13 cellular contexts compared by ENCODE assay signal in genomic region chr11:78190374-78190773, GRCh38. TPM values are rescaled to one million over a fixed set of nuclear protein-coding genes. Genes with fewer than 3 reads are reported as not detected.
DNase-seq lines count a peak whose midpoint lies in the region; ATAC-seq, FAIRE-seq and TF ChIP-seq lines count a peak whose summit lies in the region.
"Had no signal": no experiment of that assay in that cellular context is flagged by ENCODE, and none has a peak within 500 bp of the region (broad histone marks: within the 10 kb centered on the region; RNA-seq: fewer than 3 reads in every experiment).

No MANE protein-coding gene starts in this region.

- H2AFZ ChIP-seq in GM12878 (ENCODE audit: control insufficient read depth, low read depth, low read length): no peak overlapping the region

- intact Hi-C loops in GM12878 (cut with micrococcal nuclease; ENCODE audit: unreplicated experiment): no loop called here

- TF ChIP-seq CTCF in AG04449 (IDR thresholded peaks at IDR 0.05; ENCODE audit: insufficient read depth, low read length, missing control alignments) (no peak), GM12865 (IDR thresholded peaks at IDR 0.05; ENCODE audit: insufficient read depth, low read depth, low read length, missing control alignments) (no peak), GM12878 (IDR thresholded peaks at IDR 0.05 in 2 of 3, conservative IDR thresholded peaks at IDR 0.05 in 1 of 3; ENCODE audit: control insufficient read depth in 2 of 3, extremely low read depth in 1 of 3, insufficient read depth in 1 of 3, low read depth in 3 of 3, low read length in 3 of 3) (no peak), nephron progenitor cell (IDR thresholded peaks at IDR 0.05) (no peak)

- no peaks in the 10 kb centered on the region for H3K27me3 ChIP-seq in GM12878 (replicated peaks in 1 of 2; ENCODE audit: control insufficient read depth in 2 of 2, insufficient read depth in 2 of 2, low read length in 1 of 2)
- H3K27me3 ChIP-seq: MG63 had no signal

- 28% methylated on average over 3 of the region's 3 CpGs for WGBS in GM12878 (ENCODE audit: insufficient coverage, insufficient replicate concordance, low lambda C conversion rate, missing lambda C conversion rate)

- no peak for TF ChIP-seq POLR2A in GM12878 (IDR thresholded peaks at IDR 0.05; ENCODE audit: low read depth, low read length)
- no peak for TF ChIP-seq POLR2A in erythroblast (IDR thresholded peaks at IDR 0.05; ENCODE audit: low read length)

- SMC1A ChIA-PET in GM12878 (lab: Charles Lee; ENCODE audit: uncharacterized antibody, unreplicated experiment): interaction anchor here (0.6 to 2.6 kb wide), 3 partner anchors 51 to 401 kb away, joined by 3 to 20 read pairs (median 3); partner anchors contain the start of gene ALG8

- H3K4me1 Mint-ChIP-seq in nephron progenitor cell: peaks cover 65% of the 10 kb centered on the region

- H3K79me2 ChIP-seq in GM12878 (ENCODE audit: control insufficient read depth, insufficient read depth, low read length): no peaks in the 10 kb centered on the region

- peaks cover 11% of the 10 kb centered on the region for H3K27me3 Mint-ChIP-seq in nephron progenitor cell (ENCODE audit: low read depth, poor library complexity)

- no peak overlapping the region for H3K27ac Mint-ChIP-seq in nephron progenitor cell

- peak; percentile 27 for FAIRE-seq in GM12878 (lab: Jason Lieb, UNC)
- FAIRE-seq: H1 had no signal

- RAD21 ChIA-PET in GM12878 (lab: Charles Lee; ENCODE audit: unreplicated experiment): interaction anchor here (1.3 kb wide), 1 partner anchor 49 kb away, joined by 3 read pairs; no protein-coding TSS in a partner anchor

- no peak for TF ChIP-seq RAD21 in GM12878 (IDR thresholded peaks at IDR 0.05; ENCODE audit: insufficient read depth, low read depth, low read length)

- BruUV-seq in GM12878 (replicated peaks; lab: Mats Ljungman, UMichigan): no TSS peak

- no peak overlapping the region for H3K27ac ChIP-seq in GM12878 (ENCODE audit: control insufficient read depth, insufficient read depth)

- H3K36me3 Mint-ChIP-seq in nephron progenitor cell (ENCODE audit: low read depth): no peaks in the 10 kb centered on the region

- no peak overlapping the region; the same call in 1 of the 2 replicates for H3K4me2 ChIP-seq in GM12878 (ENCODE audit: control insufficient read depth, insufficient read depth)

- POLR2A ChIA-PET in AG04449 (lab: Yijun Ruan, JAX): no interaction called here
- POLR2A ChIA-PET in GM12878 (lab: Charles Lee): interaction anchor here (1.2 kb wide), 1 partner anchor 33 kb away, joined by 3 read pairs; no protein-coding TSS in a partner anchor

- no peaks in the 10 kb centered on the region for H3K9me3 Mint-ChIP-seq in nephron progenitor cell

- 0 out of 4 replicates have a peak, but pooled peaks of 1 of the 2 experiments have one; percentile 12 for TF ChIP-seq EP300 in GM12878 (IDR thresholded peaks at IDR 0.05; ENCODE audit: borderline replicate concordance in 1 of 2, control insufficient read depth in 1 of 2, low read depth in 2 of 2, low read length in 2 of 2)

- H3K4me3 Mint-ChIP-seq in nephron progenitor cell: peak overlapping the region; percentile 95

- no peak for ATAC-seq in GM12878
- no peak for ATAC-seq in HG02759 (IDR thresholded peaks at IDR 0.05; ENCODE audit: unreplicated experiment)
- ATAC-seq in GM21381 (IDR thresholded peaks at IDR 0.05; ENCODE audit: unreplicated experiment): no peak

- H3K9ac ChIP-seq in GM12878 (ENCODE audit: control insufficient read depth, insufficient read depth, low read length): no peak overlapping the region

- CTCF ChIA-PET in AG04449 (lab: Yijun Ruan, JAX): interaction anchor here (4.2 kb wide), 1 partner anchor 374 kb away, joined by 19 read pairs; no protein-coding TSS in a partner anchor
- CTCF ChIA-PET in GM12878 (lab: Yijun Ruan, JAX): interaction anchor here (2.8 to 3.2 kb wide), 2 partner anchors 37 to 374 kb away, joined by 10 to 13 read pairs; no protein-coding TSS in a partner anchor

- no peaks in the 10 kb centered on the region for H3K9me3 ChIP-seq in GM12878 (replicated peaks; ENCODE audit: control insufficient read depth, insufficient read depth, low read length)
- H3K9me3 ChIP-seq: MG63 had no signal

- in situ Hi-C loops in GM12878 (cut with MboI) (no loop called here), KBM-7 (cut with MboI; ENCODE audit: low pct_unique_long_range_greater_than_20kb, low sequenced_read_pairs) (no loop called here)

- H3K4me3 ChIP-seq in AG04449 (ENCODE audit: low read depth, low read length): peak overlapping the region; percentile 96
- no peak overlapping the region for H3K4me3 ChIP-seq in GM12865 (ENCODE audit: low read depth, low read length)
- H3K4me3 ChIP-seq in GM12878: no peak overlapping the region; the same call in 1 of the 2 replicates

- peaks cover 14% of the 10 kb centered on the region for H3K4me1 ChIP-seq in GM12878 (ENCODE audit: control insufficient read depth, insufficient read depth, low read length)

- H3K36me3 ChIP-seq in GM12878 (ENCODE audit: control insufficient read depth in 2 of 2, insufficient read depth in 2 of 2, low read length in 1 of 2): no peaks in the 10 kb centered on the region
- H3K36me3 ChIP-seq: MG63 had no signal

- no peak for DNase-seq in AG04449 (ENCODE audit: low read depth, low spot score)
- peak; percentile 24 for DNase-seq in GM12865 (ENCODE audit: low read depth)
- DNase-seq in GM12878 (ENCODE audit: low read depth, low spot score): peak; percentile 19
- no peak for DNase-seq in nephron progenitor cell
- no peak for DNase-seq in erythroblast (lab: John Stamatoyannopoulos, UW)
- DNase-seq in KBM-7: no peak
- DNase-seq: activated CD8-positive, alpha-beta memory T cell treated with anti-CD3 and anti-CD28 coated beads, Interleukin-2, amount 50 U/mL, for 48 hours; DMS153; MG63; NCI-H526 treated with DMSO at 0.1 percent for 48 hours had no signal

- no peaks in the 10 kb centered on the region for H4K20me1 ChIP-seq in GM12878 (ENCODE audit: control insufficient read depth, insufficient read depth)

TF ChIP-seq in GM12878, 131 proteins besides CTCF, POLR2A, EP300 and RAD21 (continues in another document):
- TF ChIP-seq DPF2 (IDR thresholded peaks at IDR 0.05): no peak
- no peak for TF ChIP-seq RCOR1 (conservative IDR thresholded peaks at IDR 0.05; ENCODE audit: low read depth, low read length)
- TF ChIP-seq RB1 (IDR thresholded peaks at IDR 0.05; ENCODE audit: borderline replicate concordance): no peak
- TF ChIP-seq RUNX3 (IDR thresholded peaks at IDR 0.05; ENCODE audit: low read length): peak; percentile 78

RNA-seq across cellular contexts. Expression of gene USP35, which starts 1.7 kb away (rescaled TPM):
- total RNA-seq in GM12878 (2013; cell fraction: nucleolus; rRNA removed): 13.2 and 14.3 TPM in 2 replicates
- total RNA-seq in GM12878 (2014; rRNA removed) (2.9 and 3.9 TPM in 2 replicates), GM12878 (2014; rRNA removed; fragmentation: Illumina TruSeq; extraction: Trizol) (2.3 and 3.1 TPM in 2 replicates), GM12878 (2021) (5.6 and 6.4 TPM in 2 replicates)
- polyA plus RNA-seq in GM12878 (2011; ENCODE audit: low read depth): 1.1 TPM
- polyA plus RNA-seq in GM12878 (2011; rRNA removed) (2.7 and 3.4 TPM in 2 replicates), GM12878 (2014; fragmentation: Illumina TruSeq; extraction: Trizol) (1.7 and 2.5 TPM in 2 replicates), GM12878 (2014; fragmentation: Nextera tagmentation; extraction: Ambion mirVana) (under 1 TPM in 1 of 2 experiments, not detected in 1; 0.13 TPM), GM12878 (2014; rRNA removed) (5.3 and 5.5 TPM in 2 replicates), GM12878 (2016; fragmentation: Nextera tagmentation; extraction: Ambion mirVana) (under 1 TPM; 0.28 to 0.68 TPM)
- 3.2 and 4.3 TPM in 2 replicates for polyA plus RNA-seq in GM12878 (2011; cell fraction: cytosol; rRNA removed)
- polyA plus RNA-seq in GM12878 (2011; cell fraction: nucleus; rRNA removed): 22.1 and 22.4 TPM in 2 replicates
- 3.2 and 3.4 TPM in 2 replicates for polyA plus RNA-seq in GM12878 (2012)
- polyA minus RNA-seq in GM12878 (2011; rRNA and poly(A)+ RNA removed): 2.0 and 2.2 TPM in 2 replicates
- 0.80 and 1.1 TPM in 2 replicates for polyA minus RNA-seq in GM12878 (2011; cell fraction: cytosol; rRNA and poly(A)+ RNA removed)
- polyA minus RNA-seq in GM12878 (2011; cell fraction: nucleus; rRNA and poly(A)+ RNA removed): 3.5 and 6.5 TPM in 2 replicates

RNA-seq across cellular contexts. Expression of gene KCTD21, which starts 1.9 kb away (rescaled TPM):
- total RNA-seq in GM12878 (2013; cell fraction: nucleolus; rRNA removed): 4.5 and 4.6 TPM in 2 replicates
- total RNA-seq in GM12878 (2014; rRNA removed) (3.4 and 3.5 TPM in 2 replicates), GM12878 (2014; rRNA removed; fragmentation: Illumina TruSeq; extraction: Trizol) (3.8 and 4.1 TPM in 2 replicates), GM12878 (2021) (4.5 and 4.6 TPM in 2 replicates)
- 3.0 TPM for polyA plus RNA-seq in GM12878 (2011; ENCODE audit: low read depth)
- polyA plus RNA-seq in GM12878 (2011; rRNA removed) (4.4 and 4.8 TPM in 2 replicates), GM12878 (2014; fragmentation: Illumina TruSeq; extraction: Trizol) (4.7 and 5.4 TPM in 2 replicates), GM12878 (2014; fragmentation: Nextera tagmentation; extraction: Ambion mirVana) (under 1 TPM; 0.63 to 0.73 TPM), GM12878 (2014; rRNA removed) (4.3 and 4.5 TPM in 2 replicates), GM12878 (2016; fragmentation: Nextera tagmentation; extraction: Ambion mirVana) (1 to 10 TPM; 2.1 to 2.9 TPM)
- polyA plus RNA-seq in GM12878 (2011; cell fraction: cytosol; rRNA removed): 5.2 and 7.4 TPM in 2 replicates
- 2.8 and 2.9 TPM in 2 replicates for polyA plus RNA-seq in GM12878 (2011; cell fraction: nucleus; rRNA removed)
- polyA plus RNA-seq in GM12878 (2012): 2.6 and 4.2 TPM in 2 replicates
- polyA minus RNA-seq in GM12878 (2011; rRNA and poly(A)+ RNA removed): 4.6 and 14.1 TPM in 2 replicates
- 1.9 and 2.3 TPM in 2 replicates for polyA minus RNA-seq in GM12878 (2011; cell fraction: cytosol; rRNA and poly(A)+ RNA removed)
- polyA minus RNA-seq in GM12878 (2011; cell fraction: nucleus; rRNA and poly(A)+ RNA removed): 1.3 and 2.7 TPM in 2 replicates

RNA-seq across cellular contexts. Expression of gene ALG8, which starts 50.9 kb away (rescaled TPM):
- 94.3 and 98.6 TPM in 2 replicates for total RNA-seq in GM12878 (2013; cell fraction: nucleolus; rRNA removed)
- total RNA-seq in GM12878 (2014; rRNA removed): 56.9 and 75.9 TPM in 2 replicates
- total RNA-seq in GM12878 (2014; rRNA removed; fragmentation: Illumina TruSeq; extraction: Trizol): 66.1 and 66.9 TPM in 2 replicates
- 48.4 and 50.6 TPM in 2 replicates for total RNA-seq in GM12878 (2021)
- 29.4 TPM for polyA plus RNA-seq in GM12878 (2011; ENCODE audit: low read depth)
- 59.9 and 75.6 TPM in 2 replicates for polyA plus RNA-seq in GM12878 (2011; rRNA removed)
- polyA plus RNA-seq in GM12878 (2011; cell fraction: cytosol; rRNA removed): 25.1 and 28.9 TPM in 2 replicates
- 35.4 and 35.7 TPM in 2 replicates for polyA plus RNA-seq in GM12878 (2011; cell fraction: nucleus; rRNA removed)
- 29.0 and 31.9 TPM in 2 replicates for polyA plus RNA-seq in GM12878 (2012)
- 69.8 and 74.8 TPM in 2 replicates for polyA plus RNA-seq in GM12878 (2014; fragmentation: Illumina TruSeq; extraction: Trizol)
- polyA plus RNA-seq in GM12878 (2014; fragmentation: Nextera tagmentation; extraction: Ambion mirVana): 100 to 1,000 TPM in 1 of 2 experiments, 10 to 100 TPM in 1; 79.1 to 105 TPM
- 45.7 TPM in 2 replicates for polyA plus RNA-seq in GM12878 (2014; rRNA removed)
- polyA plus RNA-seq in GM12878 (2016; fragmentation: Nextera tagmentation; extraction: Ambion mirVana): 10 to 100 TPM; 88.1 to 88.6 TPM
- 39.1 and 50.7 TPM in 2 replicates for polyA minus RNA-seq in GM12878 (2011; rRNA and poly(A)+ RNA removed)
- 16.8 and 20.2 TPM in 2 replicates for polyA minus RNA-seq in GM12878 (2011; cell fraction: cytosol; rRNA and poly(A)+ RNA removed)
- 19.5 and 27.2 TPM in 2 replicates for polyA minus RNA-seq in GM12878 (2011; cell fraction: nucleus; rRNA and poly(A)+ RNA removed)

Comparison
In these comparisons a context has a peak if more than half of its experiments do, and no peak if none do; other contexts are left out.
1. DNase-seq: peak in GM12865 (single experiment) and GM12878 (single experiment); none in AG04449 (single experiment), nephron progenitor cell (single experiment), erythroblast (0 of 2) and KBM-7 (single experiment).